Comparison of ENCODE assay signal across 8 cellular contexts in genomic region chr1:173868266-173869107, GRCh38. TPM values are rescaled to one million over a fixed set of nuclear protein-coding genes. Genes with fewer than 3 reads are reported as not detected.
DNase-seq lines count a peak whose midpoint lies in the region; ATAC-seq and TF ChIP-seq lines count a peak whose summit lies in the region.

Gene ZBTB37, plus strand, starts transcription at chr1:173868380. Its CDS starts 1,846 bp downstream, at chr1:173870226.

- H3K4me1 ChIP-seq in ascending aorta (peaks cover 4 to 10% of the 10 kb centered on the region in 2 donors), iPS DF 6.9 (ENCODE audit: control insufficient read depth, insufficient read depth, low read length) (no peaks in the 10 kb centered on the region), gastrocnemius medialis (peaks cover 27 to 30% of the 10 kb centered on the region in 2 donors)

- TF ChIP-seq CTCF in ascending aorta (IDR thresholded peaks at IDR 0.05) (no peak), gastrocnemius medialis (IDR thresholded peaks at IDR 0.05 in 4 of 5, conservative IDR thresholded peaks at IDR 0.05 in 1 of 5) (no peak)

- WGBS in iPS DF 6.9 (ENCODE audit: insufficient coverage, insufficient read length), result no CpG with 5 or more reads among the region's 54 CpGs

- no peak for TF ChIP-seq POLR2A in gastrocnemius medialis (IDR thresholded peaks at IDR 0.05)

- H3K4me3 ChIP-seq in ascending aorta (peak within 1 kb of the TSS; percentile 85 to 97), iPS DF 6.9 (ENCODE audit: low read length) (peak within 1 kb of the TSS; percentile 98), gastrocnemius medialis (peak within 1 kb of the TSS; percentile 63 to 97 (median 85))

- in situ Hi-C loops in gastrocnemius medialis (cut with MboI; ENCODE audit: low sequenced_read_pairs in 4 of 4), result loop anchor here in 1 of 4 donors (25.0 kb wide), 1 partner anchor 1119 kb away; the partner anchor contains the start of gene CACYBP

- ATAC-seq in GM18502 (IDR thresholded peaks at IDR 0.05; ENCODE audit: poor library complexity, unreplicated experiment), result peak; percentile 61
- peak; percentile 54 for ATAC-seq in HG02970 (IDR thresholded peaks at IDR 0.05; ENCODE audit: low FRiP score, unreplicated experiment)
- ATAC-seq in gastrocnemius medialis, result no peak

- H3K36me3 ChIP-seq in ascending aorta, result peaks cover 20 to 52% of the 10 kb centered on the region in 2 donors
- H3K36me3 ChIP-seq in iPS DF 6.9 (ENCODE audit: control insufficient read depth, insufficient read depth, low read length), result peaks cover 35% of the 10 kb centered on the region; the same call in 1 of the 2 replicates
- peaks cover 0 to 31% of the 10 kb centered on the region in 2 donors for H3K36me3 ChIP-seq in gastrocnemius medialis

- intact Hi-C loops in ascending aorta (cut with DNase I), result loop anchor here (1.0 to 10.0 kb wide), 7 partner anchors 44 to 1336 kb away; partner anchors contain the start of genes CACYBP, CENPL, DARS2 and KIAA0040
- intact Hi-C loops in gastrocnemius medialis (cut with DNase I; ENCODE audit: low total_unique reads), result loop anchor here (1.0 to 5.0 kb wide), 4 partner anchors 139 to 446 kb away; partner anchors contain the start of genes PRDX6 and RABGAP1L

- H3K9me3 ChIP-seq in ascending aorta (no peaks in the 10 kb centered on the region), iPS DF 6.9 (ENCODE audit: control insufficient read depth, insufficient read depth, low read length) (no peaks in the 10 kb centered on the region), gastrocnemius medialis (no peaks in the 10 kb centered on the region)

- H3K27ac ChIP-seq in ascending aorta (peak within 1 kb of the TSS; percentile 93 to 99), iPS DF 6.9 (ENCODE audit: low read length) (peak within 1 kb of the TSS; percentile 13), gastrocnemius medialis (peak within 1 kb of the TSS; percentile 90 to 96 (median 95))

- no peaks in the 10 kb centered on the region for H3K27me3 ChIP-seq in ascending aorta
- H3K27me3 ChIP-seq in iPS DF 6.9 (ENCODE audit: control insufficient read depth, insufficient read depth, low read length), result no peaks in the 10 kb centered on the region
- H3K27me3 ChIP-seq in gastrocnemius medialis, result no peaks in the 10 kb centered on the region

- DNase-seq in NCI-H1930 (lab: John Stamatoyannopoulos, UW) (peak; percentile 77 to 83), T-helper 2 cell (peak; percentile 82 to 96 (median 86)), ascending aorta (ENCODE audit: low spot score in 2 of 2) (peak; percentile 43 to 88), iPS DF 6.9 (ENCODE audit: low read depth, low spot score) (peak; percentile 72), gastrocnemius medialis (peak; percentile 71 to 81), OCI-M2 (lab: John Stamatoyannopoulos, UW; ENCODE audit: unreplicated experiment) (no peak)

RNA-seq across cellular contexts. Expression of gene ZBTB37, which starts in this region (rescaled TPM):
- total RNA-seq in ascending aorta, result 5.0 TPM
- 10 to 100 TPM in 1 of 4 donors, 1 to 10 TPM in 3; 3.5 to 13.3 (median 4.0) TPM for total RNA-seq in gastrocnemius medialis

Comparison
In these comparisons a context has a peak if more than half of its experiments do, and no peak if none do; other contexts are left out.
1. ATAC-seq: peak in GM18502 (single experiment) and HG02970 (single experiment); none in gastrocnemius medialis (0 of 2).
2. H3K27ac ChIP-seq: peak in every context shown above with its lines; median percentile 96 in ascending aorta; 95 in gastrocnemius medialis; 13 in iPS DF 6.9.
3. Peak in every context shown above with its lines, with median percentiles within 50 percentile points of each other: H3K4me3 ChIP-seq.